Comparison of ENCODE assay signal across 8 cellular contexts in the genomic region with DNA sequence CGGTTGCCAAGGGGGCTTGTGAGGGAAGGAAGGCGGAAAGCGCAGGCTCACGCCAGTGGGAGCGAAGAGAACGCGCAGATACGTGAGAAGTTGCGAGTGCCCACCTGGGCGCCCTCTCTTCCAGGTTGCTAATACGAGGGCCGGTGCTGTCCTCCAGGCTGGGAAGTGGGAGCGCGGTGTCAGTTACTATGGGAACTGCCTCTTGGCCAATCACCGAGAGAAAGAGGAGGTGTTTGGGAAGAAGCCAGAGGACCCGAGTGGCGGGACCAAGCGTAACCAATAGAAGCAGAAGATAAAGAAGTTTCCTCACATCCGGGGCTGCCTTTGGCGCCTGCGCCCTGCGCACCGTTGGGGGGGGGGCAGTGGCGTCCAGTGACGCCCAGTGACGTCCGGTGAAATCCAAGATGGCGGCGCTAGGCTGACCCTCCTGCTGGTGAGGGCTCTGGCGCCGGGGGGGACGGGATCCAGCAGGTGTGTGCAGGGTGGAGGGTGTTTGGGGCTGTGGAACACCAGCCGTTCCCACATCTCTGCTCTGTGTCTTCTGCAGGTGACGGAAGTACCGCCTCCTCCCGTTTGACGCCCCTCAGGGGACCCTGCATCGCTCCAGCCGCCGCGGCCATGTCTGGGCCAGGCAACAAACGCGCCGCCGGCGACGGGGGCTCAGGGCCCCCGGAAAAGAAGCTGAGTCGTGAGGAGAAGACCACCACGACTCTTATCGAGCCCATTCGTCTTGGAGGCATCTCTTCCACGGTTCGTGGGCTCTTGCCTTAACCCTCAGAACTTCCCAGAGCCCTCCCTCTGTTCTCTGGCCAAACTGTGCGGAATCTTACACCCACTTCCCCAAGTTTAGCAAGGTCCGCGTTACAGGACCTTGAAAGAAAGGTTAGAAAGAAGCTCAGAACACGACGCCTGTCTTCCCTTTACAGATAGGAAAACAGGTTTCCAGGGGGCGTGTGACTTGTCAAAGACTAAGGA. TPM values are rescaled to one million over a fixed set of nuclear protein-coding genes. Genes with fewer than 3 reads are reported as not detected.
A peak's percentile ranks its signal among the peaks of the same experiment; 100 is the strongest.
DNase-seq lines count a peak whose midpoint lies in the region; ATAC-seq and TF ChIP-seq lines count a peak whose summit lies in the region.

A gene (minus strand): TSS at position 135 of the 975 bp plus-strand sequence. CDS start 314 bp downstream, outside the sequence.
A gene (plus strand): TSS at position 395 of the 975 bp plus-strand sequence. CDS start 224 bp downstream, at position 619.

- intact Hi-C loops in PC-3 (cut with micrococcal nuclease): loop anchor here (2.0 to 5.0 kb wide), 2 partner anchors 21 to 105 kb away; a partner anchor contains a TSS

- H3K27me3 Mint-ChIP-seq in activated T-cell treated with anti-CD3 and anti-CD28 coated beads, Interleukin-2, amount 50 U/mL, for 24 hours: no peaks in the 10 kb centered on the region

- H3K4me1 Mint-ChIP-seq in activated T-cell treated with anti-CD3 and anti-CD28 coated beads, Interleukin-2, amount 50 U/mL, for 24 hours (ENCODE audit: low read depth): peaks cover 33% of the 10 kb centered on the region

- no peak for TF ChIP-seq CTCF in PC-3 (conservative IDR thresholded peaks at IDR 0.05; ENCODE audit: low read depth, low read length)

- H4K20me1 ChIP-seq in PC-3 (ENCODE audit: low read length): peaks cover 4% of the 10 kb centered on the region; the same call in 1 of the 2 replicates

- DNase-seq in DMS53 (lab: John Stamatoyannopoulos, UW) (peak; percentile 97), PC-3 (peak; percentile 96)
- DNase-seq in Jurkat, Clone E6-1 (ENCODE audit: low read depth, low spot score): peak; percentile 92
- DNase-seq in activated T-cell treated with anti-CD3 and anti-CD28 coated beads, Interleukin-2, amount 50 U/mL, for 24 hours: peak; percentile 94
- peak; percentile 65 to 89 for DNase-seq in stimulated activated CD8-positive, alpha-beta memory T cell treated with anti-CD3 and anti-CD28 coated beads, Interleukin-4, amount 100 ng/mL, for 4 hours (ENCODE audit: low read depth in 2 of 2, low spot score in 1 of 2)

- H3K27ac Mint-ChIP-seq in activated T-cell treated with anti-CD3 and anti-CD28 coated beads, Interleukin-2, amount 50 U/mL, for 24 hours: peak within 1 kb of the TSS; percentile 95

- H3K79me2 ChIP-seq in PC-3 (ENCODE audit: low read length): peaks cover 33% of the 10 kb centered on the region

- peak within 1 kb of the TSS; percentile 94 for H3K4me3 Mint-ChIP-seq in activated T-cell treated with anti-CD3 and anti-CD28 coated beads, Interleukin-2, amount 50 U/mL, for 24 hours

- no peaks in the 10 kb centered on the region for H3F3A ChIP-seq in PC-3 (ENCODE audit: low read length, unreplicated experiment)

- peak within 1 kb of the TSS; percentile 93 for H3K4me2 ChIP-seq in PC-3 (ENCODE audit: low read length)

- TSS peak; percentile 72 for BruUV-seq in PC-3 (replicated peaks; lab: Mats Ljungman, UMichigan)

- H3K9me2 ChIP-seq in PC-3 (replicated peaks; ENCODE audit: low read length): no peaks in the 10 kb centered on the region

- H3K9ac ChIP-seq in PC-3 (ENCODE audit: low read length): peak within 1 kb of the TSS; percentile 84
- peak within 1 kb of the TSS; percentile 79 to 97 for H3K9ac ChIP-seq in mucosa of rectum (ENCODE audit: low read depth in 1 of 2, low read length in 2 of 2)

- H3K4me1 ChIP-seq in PC-3 (ENCODE audit: insufficient read depth, low read length) (peaks cover 20% of the 10 kb centered on the region), esophagus (ENCODE audit: control insufficient read depth in 2 of 2, insufficient read depth in 2 of 2, low read length in 1 of 2) (peaks cover 0 to 13% of the 10 kb centered on the region in 2 donors), mucosa of rectum (ENCODE audit: control insufficient read depth in 2 of 2, insufficient read depth in 2 of 2, low read length in 2 of 2) (peaks cover 24 to 26% of the 10 kb centered on the region in 2 donors)

- peaks cover 84% of the 10 kb centered on the region for H3K36me3 Mint-ChIP-seq in activated T-cell treated with anti-CD3 and anti-CD28 coated beads, Interleukin-2, amount 50 U/mL, for 24 hours (ENCODE audit: low read depth)

- peak within 1 kb of the TSS; percentile 27 for H3K27ac ChIP-seq in PC-3 (ENCODE audit: low read length)
- peak within 1 kb of the TSS; percentile 83 to 94 for H3K27ac ChIP-seq in esophagus (ENCODE audit: low read depth in 2 of 2, low read length in 1 of 2)
- H3K27ac ChIP-seq in mucosa of rectum (ENCODE audit: low read depth in 2 of 2, low read length in 2 of 2): peak within 1 kb of the TSS; percentile 68 to 82

- peak; percentile 71 for ATAC-seq in GM21717 (IDR thresholded peaks at IDR 0.05; ENCODE audit: unreplicated experiment)
- ATAC-seq in PC-3: peak; percentile 90

- H3K9me3 ChIP-seq in PC-3 (ENCODE audit: low read length): no peaks in the 10 kb centered on the region
- no peaks in the 10 kb centered on the region for H3K9me3 ChIP-seq in esophagus (ENCODE audit: control insufficient read depth in 2 of 2, insufficient read depth in 1 of 2, low read depth in 1 of 2, low read length in 1 of 2)
- H3K9me3 ChIP-seq in mucosa of rectum (ENCODE audit: control insufficient read depth in 2 of 2, low read length in 2 of 2): no peaks in the 10 kb centered on the region

- H3K36me3 ChIP-seq in PC-3 (ENCODE audit: low read depth, low read length) (peaks cover 16% of the 10 kb centered on the region; the same call in 1 of the 2 replicates), esophagus (ENCODE audit: control insufficient read depth in 2 of 2, insufficient read depth in 2 of 2, low read length in 1 of 2) (peaks cover 11 to 33% of the 10 kb centered on the region in 2 donors), mucosa of rectum (ENCODE audit: control insufficient read depth in 2 of 2, insufficient read depth in 2 of 2, low read length in 2 of 2) (peaks cover 40 to 41% of the 10 kb centered on the region in 2 donors)

- no peaks in the 10 kb centered on the region for H3K9me3 Mint-ChIP-seq in activated T-cell treated with anti-CD3 and anti-CD28 coated beads, Interleukin-2, amount 50 U/mL, for 24 hours

- 0 to 1% methylated on average over 55 to 60 of the region's 60 CpGs for WGBS in esophagus, 2 donors

- CTCF ChIA-PET in PC-3 (lab: Charles Lee): interaction anchor here (0.5 kb wide), 1 partner anchor 170 kb away, joined by 6 read pairs; no protein-coding TSS in a partner anchor

- H3K4me3 ChIP-seq in Jurkat, Clone E6-1 (ENCODE audit: low read length): peak within 1 kb of the TSS; percentile 75
- H3K4me3 ChIP-seq in PC-3 (ENCODE audit: low read length) (peak within 1 kb of the TSS; percentile 82), esophagus (ENCODE audit: low read depth in 1 of 2, low read length in 2 of 2) (peak within 1 kb of the TSS; percentile 88 to 91), mucosa of rectum (ENCODE audit: low read length in 2 of 2) (peak within 1 kb of the TSS; percentile 84 to 99)

- H2AFZ ChIP-seq in PC-3 (ENCODE audit: low read length): peak within 1 kb of the TSS; percentile 78

- no peaks in the 10 kb centered on the region for H3K27me3 ChIP-seq in PC-3 (ENCODE audit: low read length)
- no peaks in the 10 kb centered on the region for H3K27me3 ChIP-seq in esophagus (ENCODE audit: control insufficient read depth in 1 of 2, insufficient read depth in 2 of 2, low read length in 2 of 2)
- no peaks in the 10 kb centered on the region for H3K27me3 ChIP-seq in mucosa of rectum (ENCODE audit: control insufficient read depth in 2 of 2, insufficient read depth in 2 of 2, low read length in 2 of 2)

- POLR2A ChIA-PET in PC-3 (lab: Charles Lee; ENCODE audit: unreplicated experiment): no interaction called here

RNA-seq across cellular contexts. Expression of the first gene that starts in this region (rescaled TPM):
- 10.1 TPM for polyA plus RNA-seq in Jurkat, Clone E6-1 (2012; ENCODE audit: insufficient read depth, insufficient read length)
- 8.6 and 9.6 TPM in 2 replicates for total RNA-seq in PC-3 (2014; rRNA removed)
- 1 to 10 TPM; 3.5 to 6.2 TPM for polyA plus RNA-seq in esophagus

RNA-seq across cellular contexts. Expression of the second gene that starts in this region (rescaled TPM):
- polyA plus RNA-seq in Jurkat, Clone E6-1 (2012; ENCODE audit: insufficient read depth, insufficient read length): 78.5 TPM
- total RNA-seq in PC-3 (2014; rRNA removed): 64.1 and 80.2 TPM in 2 replicates
- 10 to 100 TPM; 39.9 to 64.1 TPM for polyA plus RNA-seq in esophagus

Comparison
In these comparisons a context has a peak if more than half of its experiments do, and no peak if none do; other contexts are left out.
1. Peak in every context shown above with its lines: DNase-seq, ATAC-seq, H3K4me3 ChIP-seq and H3K27ac ChIP-seq.
2. H3K27ac ChIP-seq: peak in every context shown above with its lines; median percentile 88 in esophagus; 75 in mucosa of rectum; 27 in PC-3.